Comparison of ENCODE assay signal across 9 cellular contexts in the genomic region with DNA sequence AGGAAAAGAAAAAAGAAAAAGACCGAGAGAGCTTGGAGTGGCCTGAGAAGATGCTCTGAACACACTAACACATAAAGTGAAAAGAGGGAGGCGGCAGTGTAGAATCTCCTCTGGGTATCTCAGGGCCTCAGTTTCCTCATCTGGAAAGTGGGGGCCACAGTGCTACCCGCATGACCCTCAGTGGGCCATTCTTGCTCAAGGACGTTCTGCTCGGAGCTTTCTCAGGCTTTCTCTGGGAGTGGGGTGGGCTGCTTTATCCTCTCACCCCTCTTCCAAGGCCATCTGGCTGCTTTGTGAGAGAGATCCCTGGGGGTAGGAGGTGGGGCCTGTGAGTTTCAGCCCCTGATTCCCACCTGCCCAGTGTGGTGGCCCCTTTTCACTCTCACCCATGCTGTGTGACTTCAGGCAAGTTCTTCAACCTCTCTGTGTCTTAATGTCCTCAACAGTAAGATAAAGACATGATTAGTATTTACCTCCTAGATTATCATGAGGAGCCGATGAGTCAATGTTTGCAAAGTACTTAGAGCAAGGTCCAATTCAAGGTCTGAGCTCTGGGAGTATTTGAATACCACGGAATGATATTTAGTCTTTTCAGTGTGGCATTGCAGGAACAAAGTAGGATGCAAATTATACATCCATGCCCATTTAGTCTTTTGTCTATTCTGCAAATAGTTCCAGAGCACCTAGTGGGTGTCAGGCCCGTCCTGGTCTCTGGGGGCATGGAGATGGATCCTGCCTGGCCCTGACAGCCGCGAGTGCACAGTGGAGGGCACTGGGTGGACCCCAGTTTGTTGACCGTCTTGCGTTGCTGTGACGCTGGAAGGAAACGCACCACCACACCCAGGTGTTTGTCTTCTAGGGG. TPM values are rescaled to one million over a fixed set of nuclear protein-coding genes. Genes with fewer than 3 reads are reported as not detected.
DNase-seq lines count a peak whose midpoint lies in the region; ATAC-seq, FAIRE-seq and TF ChIP-seq lines count a peak whose summit lies in the region.
"Had no signal": no experiment of that assay in that cellular context is flagged by ENCODE, and none has a peak within 500 bp of the region (broad histone marks: within the 10 kb centered on the region; RNA-seq: fewer than 3 reads in every experiment).

No MANE protein-coding gene starts in this region.

- H3K4me1 ChIP-seq in duodenal mucosa (ENCODE audit: control insufficient read depth in 1 of 2, insufficient read depth in 2 of 2, low read length in 2 of 2) = peaks cover 29 to 41% of the 10 kb centered on the region in 2 donors
- peaks cover 0 to 16% (median 12%) of the 10 kb centered on the region in 3 donors for H3K4me1 ChIP-seq in pancreas
- H3K4me1 ChIP-seq: neural progenitor cell had no signal

- H3K4me3 ChIP-seq in duodenal mucosa (ENCODE audit: low read depth in 1 of 2, low read length in 2 of 2) (peak overlapping the region; percentile 18 to 40), pancreas (no peak overlapping the region)
- H3K4me3 ChIP-seq: neural progenitor cell had no signal

- H3K36me3 Mint-ChIP-seq in nephron progenitor cell (ENCODE audit: low read depth) = peaks cover 34% of the 10 kb centered on the region

- intact Hi-C loops in pancreas (cut with DNase I) = no loop called here

- H3K27me3 ChIP-seq in duodenal mucosa (ENCODE audit: control insufficient read depth in 1 of 2, insufficient read depth in 2 of 2, low read length in 2 of 2) (no peaks in the 10 kb centered on the region), pancreas (no peaks in the 10 kb centered on the region)
- H3K27me3 ChIP-seq: neural progenitor cell had no signal

- peak; percentile 55 to 77 (median 74) for ATAC-seq in pancreas
- ATAC-seq: activated T-cell treated with anti-CD3 and anti-CD28 coated beads, Interleukin-2, amount 50 U/mL, for 72 hours had no signal

- TF ChIP-seq CTCF in pancreas (IDR thresholded peaks at IDR 0.05) (no peak), nephron progenitor cell (IDR thresholded peaks at IDR 0.05) (no peak)

- no peak overlapping the region for H3K27ac ChIP-seq in duodenal mucosa (ENCODE audit: low read depth, low read length)
- H3K27ac ChIP-seq in pancreas = peak overlapping the region in 1 of 4 donors; percentile 27

- peak; percentile 31 for TF ChIP-seq POLR2A in GM19193 (IDR thresholded peaks at IDR 0.05; ENCODE audit: extremely low read depth, insufficient read depth, insufficient read length)

- no peaks in the 10 kb centered on the region for H3K9me3 Mint-ChIP-seq in nephron progenitor cell
- H3K9me3 Mint-ChIP-seq: activated T-cell treated with anti-CD3 and anti-CD28 coated beads, Interleukin-2, amount 50 U/mL, for 72 hours; neural progenitor cell had no signal

- H3K27me3 Mint-ChIP-seq in nephron progenitor cell (ENCODE audit: low read depth, poor library complexity) = peaks cover 4% of the 10 kb centered on the region

- H3K4me3 Mint-ChIP-seq in nephron progenitor cell = no peak overlapping the region
- H3K4me3 Mint-ChIP-seq: activated T-cell treated with anti-CD3 and anti-CD28 coated beads, Interleukin-2, amount 50 U/mL, for 72 hours; neural progenitor cell had no signal

- H3K36me3 ChIP-seq in duodenal mucosa (ENCODE audit: control insufficient read depth in 1 of 2, insufficient read depth in 2 of 2, low read length in 2 of 2) = peaks cover 16 to 25% of the 10 kb centered on the region in 2 donors
- H3K36me3 ChIP-seq in pancreas = peaks cover 0 to 7% (median 4%) of the 10 kb centered on the region in 3 donors
- H3K36me3 ChIP-seq: neural progenitor cell had no signal

- H3K9ac ChIP-seq in duodenal mucosa (ENCODE audit: low read depth in 1 of 2, low read length in 2 of 2) = peak overlapping the region in 1 of 2 donors; percentile 32
- H3K9ac ChIP-seq: neural progenitor cell had no signal

- no peak for FAIRE-seq in pancreas (lab: Jason Lieb, UNC)

- peaks cover 12% of the 10 kb centered on the region for H3K4me1 Mint-ChIP-seq in nephron progenitor cell

- H3K27ac Mint-ChIP-seq in nephron progenitor cell = no peak overlapping the region
- H3K27ac Mint-ChIP-seq: activated T-cell treated with anti-CD3 and anti-CD28 coated beads, Interleukin-2, amount 50 U/mL, for 72 hours; neural progenitor cell had no signal

- no peaks in the 10 kb centered on the region for H3K9me3 ChIP-seq in duodenal mucosa (ENCODE audit: control insufficient read depth in 1 of 2, low read length in 2 of 2)
- H3K9me3 ChIP-seq in pancreas = no peaks in the 10 kb centered on the region

- 61% methylated on average over 14 of the region's 14 CpGs for WGBS in pancreas, 2 donors

- peak; percentile 14 for DNase-seq in NCI-H345 treated with DMSO at 0.1 percent for 48 hours (lab: John Stamatoyannopoulos, UW; ENCODE audit: unreplicated experiment)
- DNase-seq in pancreas = peak in 1 of 6 donors; percentile 52
- no peak for DNase-seq in activated CD4-positive, alpha-beta T cell treated with anti-CD3 and anti-CD28 coated beads for 4 hours
- DNase-seq in GM03348 (ENCODE audit: low spot score) = no peak
- DNase-seq in nephron progenitor cell = no peak
- DNase-seq: activated T-cell treated with anti-CD3 and anti-CD28 coated beads, Interleukin-2, amount 50 U/mL, for 72 hours had no signal

RNA-seq across cellular contexts. Expression of a gene that starts 34.3 kb away (rescaled TPM):
- 10 to 100 TPM; 21.3 to 78.4 (median 31.3) TPM for total RNA-seq in pancreas
- 10 to 100 TPM; 64.6 to 75.2 TPM for polyA plus RNA-seq in pancreas

Comparison
In these comparisons a context has a peak if more than half of its experiments do, and no peak if none do; other contexts are left out.
1. H3K4me3 ChIP-seq: peak in duodenal mucosa (2 of 2); none in pancreas (0 of 4).